In genomic region chr4:173367285-173367684, GRCh38 we compare ENCODE assay signal across 1 cellular context.
TF ChIP-seq lines count a peak whose summit lies in the region.

No MANE protein-coding gene starts in this region.

TF ChIP-seq in WTC11, 78 proteins besides CTCF, POLR2A, EP300 and RAD21 (continued from another document):
- TF ChIP-seq PRDM15 (CRISPR knock-in tag; IDR thresholded peaks at IDR 0.05) = no peak
- TF ChIP-seq ATF1 (CRISPR knock-in tag; IDR thresholded peaks at IDR 0.05) = no peak
- no peak for TF ChIP-seq FOXP1 (CRISPR knock-in tag; IDR thresholded peaks at IDR 0.05; ENCODE audit: borderline replicate concordance)
- TF ChIP-seq NFE2L1 (CRISPR knock-in tag; IDR thresholded peaks at IDR 0.05) = no peak
- TF ChIP-seq TP53 (CRISPR knock-in tag; IDR thresholded peaks at IDR 0.05) = no peak
- TF ChIP-seq ZNF219 (CRISPR knock-in tag; IDR thresholded peaks at IDR 0.05; ENCODE audit: borderline replicate concordance) = no peak
- TF ChIP-seq GTF2I (CRISPR knock-in tag; conservative IDR thresholded peaks at IDR 0.05) = no peak
